ENCODE assay signal across 6 cellular contexts in genomic region chr11:64869571-64870175, GRCh38. TPM values are rescaled to one million over a fixed set of nuclear protein-coding genes. Genes with fewer than 3 reads are reported as not detected.
DNase-seq lines count a peak whose midpoint lies in the region; ATAC-seq and TF ChIP-seq lines count a peak whose summit lies in the region.

No MANE protein-coding gene starts in this region.

- no peaks in the 10 kb centered on the region for H3K9me3 ChIP-seq in tibial artery

- ATAC-seq in activated CD8-positive, alpha-beta memory T cell treated with anti-CD3 and anti-CD28 coated beads, Interleukin-2, amount 10 ng/mL, durations not matched to agents 7 days and 5 days: peak; percentile 34
- ATAC-seq in HG02798 (IDR thresholded peaks at IDR 0.05; ENCODE audit: poor library complexity, unreplicated experiment): no peak

- peak; percentile 62 for DNase-seq in activated CD8-positive, alpha-beta memory T cell treated with anti-CD3 and anti-CD28 coated beads, Interleukin-2, amount 10 ng/mL, durations not matched to agents 7 days and 5 days
- no peak for DNase-seq in activated CD8-positive, alpha-beta memory T cell treated with anti-CD3 and anti-CD28 coated beads, Interleukin-2, amount 50 U/mL, for 4 hours
- DNase-seq in fibroblast of pulmonary artery (ENCODE audit: low read depth) (no peak), tibial artery (no peak), NCI-H510A treated with DMSO at 0.1 percent for 48 hours (lab: John Stamatoyannopoulos, UW) (no peak)

- H3K27ac ChIP-seq in tibial artery: peak overlapping the region; percentile 91 to 97

- no peak overlapping the region for H3K4me3 ChIP-seq in fibroblast of pulmonary artery (replicated peaks; ENCODE audit: low read depth, low read length)
- peak overlapping the region; percentile 23 to 24 for H3K4me3 ChIP-seq in tibial artery

- H3K27me3 ChIP-seq in tibial artery: no peaks in the 10 kb centered on the region

- H3K27me3 Mint-ChIP-seq in activated CD8-positive, alpha-beta memory T cell treated with anti-CD3 and anti-CD28 coated beads, Interleukin-2, amount 10 ng/mL, durations not matched to agents 7 days and 5 days: no peaks in the 10 kb centered on the region

- TF ChIP-seq CTCF in fibroblast of pulmonary artery (IDR thresholded peaks at IDR 0.05; ENCODE audit: low read length, missing control alignments): peak; percentile 43
- peak; percentile 15 to 35 for TF ChIP-seq CTCF in tibial artery (IDR thresholded peaks at IDR 0.05)

- no peaks in the 10 kb centered on the region for H3K9me3 Mint-ChIP-seq in activated CD8-positive, alpha-beta memory T cell treated with anti-CD3 and anti-CD28 coated beads, Interleukin-2, amount 10 ng/mL, durations not matched to agents 7 days and 5 days (ENCODE audit: low read depth)

- H3K36me3 Mint-ChIP-seq in activated CD8-positive, alpha-beta memory T cell treated with anti-CD3 and anti-CD28 coated beads, Interleukin-2, amount 10 ng/mL, durations not matched to agents 7 days and 5 days: peaks cover 46% of the 10 kb centered on the region

- H3K36me3 ChIP-seq in tibial artery: peaks cover 13 to 47% (median 26%) of the 10 kb centered on the region in 3 donors

- peaks cover 9 to 100% (median 93%) of the 10 kb centered on the region in 4 donors for H3K4me1 ChIP-seq in tibial artery

- peaks cover 89% of the 10 kb centered on the region for H3K4me1 Mint-ChIP-seq in activated CD8-positive, alpha-beta memory T cell treated with anti-CD3 and anti-CD28 coated beads, Interleukin-2, amount 10 ng/mL, durations not matched to agents 7 days and 5 days

- H3K27ac Mint-ChIP-seq in activated CD8-positive, alpha-beta memory T cell treated with anti-CD3 and anti-CD28 coated beads, Interleukin-2, amount 10 ng/mL, durations not matched to agents 7 days and 5 days: peak overlapping the region; percentile 85

- CTCF ChIA-PET in activated CD8-positive, alpha-beta memory T cell treated with anti-CD3 and anti-CD28 coated beads, Interleukin-2, amount 10 ng/mL, durations not matched to agents 7 days and 5 days (lab: Charles Lee): interaction anchor here (0.8 to 29.2 kb wide), 5 partner anchors 8 to 266 kb away, joined by 3 to 1163 read pairs (median 7); partner anchors contain the start of genes CDC42BPG and EHD1

- intact Hi-C loops in tibial artery (cut with DNase I; ENCODE audit: low total_unique reads): no loop called here

- H3K4me3 Mint-ChIP-seq in activated CD8-positive, alpha-beta memory T cell treated with anti-CD3 and anti-CD28 coated beads, Interleukin-2, amount 10 ng/mL, durations not matched to agents 7 days and 5 days: peak overlapping the region; percentile 57

RNA-seq across cellular contexts. Expression of gene EHD1, which starts 8.7 kb away (rescaled TPM):
- 100 to 1,000 TPM; 149 to 155 TPM for total RNA-seq in activated CD8-positive, alpha-beta memory T cell treated with anti-CD3 and anti-CD28 coated beads, Interleukin-2, amount 10 ng/mL, durations not matched to agents 7 days and 5 days

RNA-seq across cellular contexts. Expression of gene CDC42BPG, which starts 25.2 kb away (rescaled TPM):
- under 1 TPM; 0.50 to 0.61 TPM for total RNA-seq in activated CD8-positive, alpha-beta memory T cell treated with anti-CD3 and anti-CD28 coated beads, Interleukin-2, amount 10 ng/mL, durations not matched to agents 7 days and 5 days

RNA-seq across cellular contexts. Expression of gene ATG2A, which starts 47.3 kb away (rescaled TPM):
- 10 to 100 TPM; 27.3 to 27.9 TPM for total RNA-seq in activated CD8-positive, alpha-beta memory T cell treated with anti-CD3 and anti-CD28 coated beads, Interleukin-2, amount 10 ng/mL, durations not matched to agents 7 days and 5 days

RNA-seq across cellular contexts. Expression of gene PPP2R5B, which starts 54.8 kb away (rescaled TPM):
- 10 to 100 TPM; 11.7 to 12.3 TPM for total RNA-seq in activated CD8-positive, alpha-beta memory T cell treated with anti-CD3 and anti-CD28 coated beads, Interleukin-2, amount 10 ng/mL, durations not matched to agents 7 days and 5 days

RNA-seq across cellular contexts. Expression of gene MEN1, which starts 59.3 kb away (rescaled TPM):
- 10 to 100 TPM; 31.2 to 42.1 TPM for total RNA-seq in activated CD8-positive, alpha-beta memory T cell treated with anti-CD3 and anti-CD28 coated beads, Interleukin-2, amount 10 ng/mL, durations not matched to agents 7 days and 5 days
